8 cellular contexts compared by ENCODE assay signal in the genomic region with DNA sequence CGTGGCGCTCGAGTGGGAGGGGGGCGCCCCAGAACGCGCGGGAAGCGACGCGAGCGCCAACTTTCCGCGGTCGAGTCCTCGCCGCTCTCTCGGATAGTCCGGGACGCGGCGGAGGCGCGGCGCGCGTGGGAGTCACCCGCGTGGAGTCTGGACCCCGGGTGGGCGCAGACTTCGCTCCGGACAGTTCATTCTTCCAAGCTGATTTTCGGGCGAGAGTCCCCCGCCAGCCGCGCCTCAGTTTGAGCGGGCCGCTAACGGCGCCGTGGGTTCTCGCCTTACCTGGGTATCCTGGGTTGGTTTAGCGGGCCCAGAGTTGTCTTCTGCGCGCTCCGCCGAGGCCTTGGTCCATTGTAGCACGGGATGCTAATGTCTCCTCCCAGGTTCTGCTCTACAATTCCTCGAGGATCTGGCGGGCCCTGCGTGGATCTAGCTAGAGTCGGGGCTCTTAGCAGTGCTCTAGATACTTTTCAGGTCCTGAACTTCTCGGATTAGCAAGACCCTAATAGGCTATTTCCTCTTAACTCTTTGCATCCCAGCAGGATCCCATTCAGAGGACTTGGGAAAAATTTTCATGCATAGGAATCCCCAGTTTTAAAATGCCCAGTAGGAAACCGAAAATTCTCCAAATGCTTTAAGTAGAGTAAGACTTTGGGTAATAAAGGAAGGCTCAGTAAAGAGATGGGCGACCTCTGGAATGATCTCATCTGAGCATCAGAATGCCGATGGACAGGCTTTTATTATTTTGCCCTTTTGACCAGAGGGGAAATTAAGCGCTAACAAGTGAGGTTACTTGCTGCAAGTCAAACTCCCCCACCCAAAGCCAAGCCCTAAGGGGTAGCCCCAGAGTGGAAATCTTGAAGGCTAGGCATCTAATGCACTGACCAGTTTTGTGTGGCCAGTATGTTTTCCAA. TPM values are rescaled to one million over a fixed set of nuclear protein-coding genes. Genes with fewer than 3 reads are reported as not detected.
A peak's percentile ranks its signal among the peaks of the same experiment; 100 is the strongest.
DNase-seq lines count a peak whose midpoint lies in the region; ATAC-seq lines count a peak whose summit lies in the region.

No MANE protein-coding gene starts in this region.

- no peaks in the 10 kb centered on the region for H3K9me3 Mint-ChIP-seq in stimulated activated memory B cell treated with anti-CD40 and anti-IgM and Interleukin-4, amounts not matched to agents 10 μg/mL and 1 μg/mL and 100 μg/mL, for 72 hours

- H3K4me1 Mint-ChIP-seq in stimulated activated memory B cell treated with anti-CD40 and anti-IgM and Interleukin-4, amounts not matched to agents 10 μg/mL and 1 μg/mL and 100 μg/mL, for 72 hours = peaks cover 10% of the 10 kb centered on the region

- no peak overlapping the region for H3K27ac Mint-ChIP-seq in stimulated activated memory B cell treated with anti-CD40 and anti-IgM and Interleukin-4, amounts not matched to agents 10 μg/mL and 1 μg/mL and 100 μg/mL, for 72 hours

- H3K36me3 Mint-ChIP-seq in stimulated activated memory B cell treated with anti-CD40 and anti-IgM and Interleukin-4, amounts not matched to agents 10 μg/mL and 1 μg/mL and 100 μg/mL, for 72 hours = no peaks in the 10 kb centered on the region

- DNase-seq in SK-MEL-5 (ENCODE audit: low read depth, low spot score) (peak; percentile 43), cerebellar cortex (ENCODE audit: low spot score) (peak; percentile 77), left kidney (ENCODE audit: low read depth, low spot score) (peak; percentile 70), ureter (ENCODE audit: low spot score) (no peak)

- ATAC-seq in GM19023 (IDR thresholded peaks at IDR 0.05; ENCODE audit: unreplicated experiment) (peak; percentile 22), HG03097 (IDR thresholded peaks at IDR 0.05; ENCODE audit: low FRiP score, unreplicated experiment) (no peak), HG02763 (IDR thresholded peaks at IDR 0.05; ENCODE audit: unreplicated experiment) (no peak)
- no peak for ATAC-seq in stimulated activated memory B cell treated with anti-CD40 and anti-IgM and Interleukin-4, amounts not matched to agents 10 μg/mL and 1 μg/mL and 100 μg/mL, for 72 hours

- in situ Hi-C loops in SK-MEL-5 (cut with HindIII; ENCODE audit: low pct_unique_long_range_greater_than_20kb, low sequenced_read_pairs) = no loop called here

- H3K27me3 Mint-ChIP-seq in stimulated activated memory B cell treated with anti-CD40 and anti-IgM and Interleukin-4, amounts not matched to agents 10 μg/mL and 1 μg/mL and 100 μg/mL, for 72 hours = peaks cover 63% of the 10 kb centered on the region

- peak overlapping the region; percentile 68 for H3K4me3 Mint-ChIP-seq in stimulated activated memory B cell treated with anti-CD40 and anti-IgM and Interleukin-4, amounts not matched to agents 10 μg/mL and 1 μg/mL and 100 μg/mL, for 72 hours

RNA-seq across cellular contexts. Expression of a gene that starts 0.5 kb away (rescaled TPM):
- total RNA-seq in SK-MEL-5 (2014; rRNA removed; shearing (Covaris generic)) = 20.9 and 21.1 TPM in 2 replicates
- polyA plus RNA-seq in SK-MEL-5 (2015; cell fraction: cytosol; rRNA removed) = 25.2 and 32.7 TPM in 2 replicates
- 25.9 and 26.8 TPM in 2 replicates for polyA plus RNA-seq in SK-MEL-5 (2015; cell fraction: nucleus; rRNA removed)
- 44.0 TPM for total RNA-seq in ureter

RNA-seq across cellular contexts. Expression of a gene that starts 17.1 kb away (rescaled TPM):
- not detected in 2 replicates for total RNA-seq in SK-MEL-5 (2014; rRNA removed; shearing (Covaris generic))
- polyA plus RNA-seq in SK-MEL-5 (2015; cell fraction: cytosol; rRNA removed) = not detected in 2 replicates
- not detected in 2 replicates for polyA plus RNA-seq in SK-MEL-5 (2015; cell fraction: nucleus; rRNA removed)
- 3.2 TPM for total RNA-seq in ureter
